In genomic region chr10:79149662-79150443, GRCh38 we compare ENCODE assay signal across 8 cellular contexts.
DNase-seq lines count a peak whose midpoint lies in the region; ATAC-seq and TF ChIP-seq lines count a peak whose summit lies in the region.

No MANE protein-coding gene starts in this region.

- peak; percentile 83 for ATAC-seq in GM21723 (IDR thresholded peaks at IDR 0.05; ENCODE audit: unreplicated experiment)
- peak; percentile 54 for ATAC-seq in omental fat pad (ENCODE audit: low FRiP score)

- no peaks in the 10 kb centered on the region for H3K9me3 ChIP-seq in MG63

- DNase-seq in COLO829 (ENCODE audit: low spot score): peak; percentile 67
- DNase-seq in MG63: peak; percentile 99
- DNase-seq in activated T-cell treated with anti-CD3 and anti-CD28 coated beads, Interleukin-2, amount 50 U/mL, for 1 hour: peak; percentile 28
- peak; percentile 81 for DNase-seq in fibroblast of mammary gland (ENCODE audit: low read depth)
- DNase-seq in omental fat pad (ENCODE audit: low spot score): peak; percentile 56
- no peak for DNase-seq in NCI-H1417 treated with DMSO at 0.1 percent for 48 hours (lab: John Stamatoyannopoulos, UW)
- DNase-seq in germinal center (ENCODE audit: low spot score): no peak

- TF ChIP-seq CTCF in fibroblast of mammary gland (conservative IDR thresholded peaks at IDR 0.05; ENCODE audit: control insufficient read depth, insufficient read depth, low read depth, low read length) (no peak), omental fat pad (IDR thresholded peaks at IDR 0.05) (no peak)

- no peaks in the 10 kb centered on the region for H3K27me3 ChIP-seq in MG63

- H3K36me3 ChIP-seq in MG63: peaks cover 75% of the 10 kb centered on the region

- no peak overlapping the region for H3K4me3 ChIP-seq in MG63
- no peak overlapping the region for H3K4me3 ChIP-seq in fibroblast of mammary gland (ENCODE audit: control insufficient read depth, low read depth, low read length)

Comparison
In these comparisons a context has a peak if more than half of its experiments do, and no peak if none do; other contexts are left out.
1. DNase-seq: peak in COLO829 (single experiment), MG63 (single experiment), activated T-cell treated with anti-CD3 and anti-CD28 coated beads, Interleukin-2, amount 50 U/mL, for 1 hour (single experiment), fibroblast of mammary gland (single experiment) and omental fat pad (single experiment); none in NCI-H1417 treated with DMSO at 0.1 percent for 48 hours (single experiment) and germinal center (single experiment).